Comparison of ENCODE assay signal across 1 cellular context in the genomic region with DNA sequence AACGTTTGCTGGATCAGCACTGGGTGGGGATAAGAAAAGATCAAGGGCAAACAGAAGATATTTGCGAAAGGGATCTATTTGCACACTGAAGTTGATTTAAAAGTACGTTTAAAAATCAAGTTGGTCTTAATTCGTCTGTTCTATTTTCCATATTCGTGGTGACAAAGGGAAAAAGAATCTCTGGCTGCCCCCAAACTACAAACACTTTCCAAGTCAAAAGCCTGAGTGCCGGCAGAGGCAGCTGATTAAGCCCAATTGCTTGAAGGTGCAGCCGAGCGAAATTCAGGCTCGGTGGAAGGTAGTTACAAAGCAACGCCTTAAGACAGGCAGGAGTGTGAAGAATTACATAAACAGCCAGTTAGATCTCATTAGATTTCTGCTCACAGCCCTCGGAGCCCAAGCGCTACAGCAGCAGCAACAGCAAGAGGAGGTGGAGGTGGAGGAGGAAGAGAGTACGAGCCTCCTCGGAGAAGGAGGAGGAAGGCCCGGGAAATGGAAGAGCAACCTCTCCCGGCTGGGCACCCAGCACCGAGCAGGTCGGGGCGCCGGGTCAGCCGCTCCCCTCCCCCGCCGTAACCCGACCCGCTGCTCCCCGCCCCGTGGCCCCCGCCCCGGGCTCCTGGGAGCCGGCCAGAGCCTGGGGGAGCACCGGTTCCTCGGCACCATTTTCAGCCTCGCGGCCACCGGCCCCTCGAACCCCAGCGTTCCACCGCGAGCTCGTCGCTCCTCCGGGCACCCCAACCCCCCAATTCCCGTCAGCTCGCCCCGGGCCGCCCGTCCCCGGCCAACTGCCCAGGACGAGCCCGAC.
TF ChIP-seq lines count a peak whose summit lies in the region.

No MANE protein-coding gene starts in this region.

TF ChIP-seq in H1, 55 proteins besides CTCF, POLR2A, EP300 and RAD21:
- peak; percentile 87; the same call in 1 of the 2 replicates for TF ChIP-seq RBBP5 (IDR thresholded peaks at IDR 0.05; ENCODE audit: borderline replicate concordance, low read depth, low read length)
- TF ChIP-seq CEBPB (IDR thresholded peaks at IDR 0.05; ENCODE audit: low read depth, low read length): no peak
- peak; percentile 79; the same call in 1 of the 2 replicates for TF ChIP-seq POLR2AphosphoS5 (IDR thresholded peaks at IDR 0.05; ENCODE audit: low read depth, low read length)
- TF ChIP-seq ASH2L (IDR thresholded peaks at IDR 0.05; ENCODE audit: low read length): peak; percentile 51
- 0 out of 2 replicates have a peak, but pooled peaks have one; percentile 22 for TF ChIP-seq TAF1 (IDR thresholded peaks at IDR 0.05; ENCODE audit: low read depth, low read length)
- 0 out of 2 replicates have a peak, but pooled peaks have one; percentile 9 for TF ChIP-seq SP1 (IDR thresholded peaks at IDR 0.05; ENCODE audit: low read depth, low read length)
- no peak for TF ChIP-seq TAF7 (optimal IDR thresholded peaks at IDR 0.05; ENCODE audit: borderline replicate concordance, low read depth, low read length)
- no peak for TF ChIP-seq SUZ12 (IDR thresholded peaks at IDR 0.05; ENCODE audit: low read length)
- no peak for TF ChIP-seq CHD2 (IDR thresholded peaks at IDR 0.05; ENCODE audit: low read length)
- no peak for TF ChIP-seq SP2 (IDR thresholded peaks at IDR 0.05; ENCODE audit: low read length)
- 0 out of 2 replicates have a peak, but pooled peaks have one; percentile 9 for TF ChIP-seq TBP (IDR thresholded peaks at IDR 0.05; ENCODE audit: low read depth, low read length)
